2 cellular contexts compared by ENCODE assay signal in the genomic region with DNA sequence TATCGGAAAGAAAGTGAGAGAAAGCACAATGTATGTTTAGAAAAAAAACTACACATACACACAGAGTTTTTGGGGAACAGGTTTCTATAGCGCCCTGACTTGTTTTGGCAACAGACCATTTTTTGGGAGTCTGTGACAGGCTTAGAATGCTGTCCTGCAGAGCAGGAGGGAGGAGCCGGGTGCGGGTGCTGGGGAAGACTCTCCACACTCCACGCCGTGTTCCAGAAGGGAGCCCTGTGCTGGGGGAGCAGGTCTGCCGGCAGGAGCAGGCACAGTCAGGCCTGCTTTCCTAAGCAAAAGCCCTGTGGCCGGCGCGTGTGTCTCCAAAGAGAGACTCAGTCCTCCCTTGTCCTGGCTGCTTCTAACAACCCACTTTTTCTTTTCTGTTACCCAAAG.
TF ChIP-seq lines count a peak whose summit lies in the region.

No MANE protein-coding gene starts in this region.

TF ChIP-seq in HCT116, 20 proteins besides CTCF, POLR2A, EP300 and RAD21:
- TF ChIP-seq CEBPB (IDR thresholded peaks at IDR 0.05; ENCODE audit: low read depth), result no peak
- TF ChIP-seq EZH2 (IDR thresholded peaks at IDR 0.05), result no peak
- no peak for TF ChIP-seq EGR1 (IDR thresholded peaks at IDR 0.05; ENCODE audit: low read depth)
- no peak for TF ChIP-seq POLR2AphosphoS5 (IDR thresholded peaks at IDR 0.05; ENCODE audit: low read depth, low read length)
- TF ChIP-seq EZH2phosphoT487 (IDR thresholded peaks at IDR 0.05; ENCODE audit: borderline replicate concordance), result no peak
- no peak for TF ChIP-seq ZNF274 (IDR thresholded peaks at IDR 0.05; ENCODE audit: low read depth, low read length)
- TF ChIP-seq, protein P1, sequence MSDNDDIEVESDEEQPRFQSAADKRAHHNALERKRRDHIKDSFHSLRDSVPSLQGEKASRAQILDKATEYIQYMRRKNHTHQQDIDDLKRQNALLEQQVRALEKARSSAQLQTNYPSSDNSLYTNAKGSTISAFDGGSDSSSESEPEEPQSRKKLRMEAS (IDR thresholded peaks at IDR 0.05), result no peak
- no peak for TF ChIP-seq CBX3 (IDR thresholded peaks at IDR 0.05; ENCODE audit: low read depth)

TF ChIP-seq in HepG2, 621 proteins besides CTCF, POLR2A, EP300 and RAD21:
- TF ChIP-seq SALL1 (CRISPR knock-in tag; IDR thresholded peaks at IDR 0.05) (peak; percentile 17; the same call in 1 of the 2 replicates), TRIM24 (CRISPR knock-in tag; IDR thresholded peaks at IDR 0.05) (no peak), ZFX (CRISPR knock-in tag; IDR thresholded peaks at IDR 0.05; ENCODE audit: low read depth) (0 out of 2 replicates have a peak, but pooled peaks have one; percentile 20), ZMYM3 (CRISPR knock-in tag; IDR thresholded peaks at IDR 0.05) (peak; percentile 78), SMYD3 (CRISPR knock-in tag; IDR thresholded peaks at IDR 0.05) (no peak), ZNF776 (CRISPR knock-in tag; IDR thresholded peaks at IDR 0.05) (0 out of 2 replicates have a peak, but pooled peaks have one; percentile 6), ZNF263 (CRISPR knock-in tag; IDR thresholded peaks at IDR 0.05) (peak; percentile 80)
- TF ChIP-seq, protein P2, sequence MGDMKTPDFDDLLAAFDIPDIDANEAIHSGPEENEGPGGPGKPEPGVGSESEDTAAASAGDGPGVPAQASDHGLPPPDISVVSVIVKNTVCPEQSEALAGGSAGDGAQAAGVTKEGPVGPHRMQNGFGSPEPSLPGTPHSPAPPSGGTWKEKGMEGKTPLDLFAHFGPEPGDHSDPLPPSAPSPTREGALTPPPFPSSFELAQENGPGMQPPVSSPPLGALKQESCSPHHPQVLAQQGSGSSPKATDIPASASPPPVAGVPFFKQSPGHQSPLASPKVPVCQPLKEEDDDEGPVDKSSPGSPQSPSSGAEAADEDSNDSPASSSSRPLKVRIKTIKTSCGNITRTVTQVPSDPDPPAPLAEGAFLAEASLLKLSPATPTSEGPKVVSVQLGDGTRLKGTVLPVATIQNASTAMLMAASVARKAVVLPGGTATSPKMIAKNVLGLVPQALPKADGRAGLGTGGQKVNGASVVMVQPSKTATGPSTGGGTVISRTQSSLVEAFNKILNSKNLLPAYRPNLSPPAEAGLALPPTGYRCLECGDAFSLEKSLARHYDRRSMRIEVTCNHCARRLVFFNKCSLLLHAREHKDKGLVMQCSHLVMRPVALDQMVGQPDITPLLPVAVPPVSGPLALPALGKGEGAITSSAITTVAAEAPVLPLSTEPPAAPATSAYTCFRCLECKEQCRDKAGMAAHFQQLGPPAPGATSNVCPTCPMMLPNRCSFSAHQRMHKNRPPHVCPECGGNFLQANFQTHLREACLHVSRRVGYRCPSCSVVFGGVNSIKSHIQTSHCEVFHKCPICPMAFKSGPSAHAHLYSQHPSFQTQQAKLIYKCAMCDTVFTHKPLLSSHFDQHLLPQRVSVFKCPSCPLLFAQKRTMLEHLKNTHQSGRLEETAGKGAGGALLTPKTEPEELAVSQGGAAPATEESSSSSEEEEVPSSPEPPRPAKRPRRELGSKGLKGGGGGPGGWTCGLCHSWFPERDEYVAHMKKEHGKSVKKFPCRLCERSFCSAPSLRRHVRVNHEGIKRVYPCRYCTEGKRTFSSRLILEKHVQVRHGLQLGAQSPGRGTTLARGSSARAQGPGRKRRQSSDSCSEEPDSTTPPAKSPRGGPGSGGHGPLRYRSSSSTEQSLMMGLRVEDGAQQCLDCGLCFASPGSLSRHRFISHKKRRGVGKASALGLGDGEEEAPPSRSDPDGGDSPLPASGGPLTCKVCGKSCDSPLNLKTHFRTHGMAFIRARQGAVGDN (CRISPR knock-in tag; IDR thresholded peaks at IDR 0.05), result peak; percentile 50; the same call in 1 of the 2 replicates
